ENCODE assay signal across 1 cellular context in the genomic region with DNA sequence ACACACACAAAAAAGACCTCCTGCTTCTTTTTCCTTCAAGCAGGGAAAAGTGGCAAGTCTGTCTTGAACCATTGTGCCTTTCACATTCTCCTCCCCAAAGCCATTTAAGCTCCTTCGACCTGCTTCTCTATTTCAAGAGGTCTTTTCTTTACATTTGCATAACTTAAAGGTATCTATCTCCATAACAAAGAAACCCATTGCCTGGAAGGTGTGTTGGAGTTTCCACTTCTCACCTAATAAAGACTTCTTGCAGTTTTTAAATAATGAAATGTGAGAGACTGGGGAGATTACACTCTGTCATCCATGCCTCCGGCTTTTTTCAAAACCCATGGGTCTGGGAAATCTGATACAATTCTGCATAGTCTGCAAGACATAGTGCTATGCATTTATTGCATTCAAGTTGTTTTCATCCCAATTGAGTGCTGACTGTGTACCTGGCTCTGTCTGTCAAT.
TF ChIP-seq lines count a peak whose summit lies in the region.

No MANE protein-coding gene starts in this region.

TF ChIP-seq in WTC11, 78 proteins besides CTCF, POLR2A, EP300 and RAD21 (continued from another document):
- TF ChIP-seq, protein P1, sequence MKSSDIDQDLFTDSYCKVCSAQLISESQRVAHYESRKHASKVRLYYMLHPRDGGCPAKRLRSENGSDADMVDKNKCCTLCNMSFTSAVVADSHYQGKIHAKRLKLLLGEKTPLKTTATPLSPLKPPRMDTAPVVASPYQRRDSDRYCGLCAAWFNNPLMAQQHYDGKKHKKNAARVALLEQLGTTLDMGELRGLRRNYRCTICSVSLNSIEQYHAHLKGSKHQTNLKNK (CRISPR knock-in tag; IDR thresholded peaks at IDR 0.05) = peak; percentile 92
- TF ChIP-seq SMAD3 (CRISPR knock-in tag; IDR thresholded peaks at IDR 0.05; ENCODE audit: borderline replicate concordance) = no peak
